ENCODE assay signal across 10 cellular contexts in the genomic region with DNA sequence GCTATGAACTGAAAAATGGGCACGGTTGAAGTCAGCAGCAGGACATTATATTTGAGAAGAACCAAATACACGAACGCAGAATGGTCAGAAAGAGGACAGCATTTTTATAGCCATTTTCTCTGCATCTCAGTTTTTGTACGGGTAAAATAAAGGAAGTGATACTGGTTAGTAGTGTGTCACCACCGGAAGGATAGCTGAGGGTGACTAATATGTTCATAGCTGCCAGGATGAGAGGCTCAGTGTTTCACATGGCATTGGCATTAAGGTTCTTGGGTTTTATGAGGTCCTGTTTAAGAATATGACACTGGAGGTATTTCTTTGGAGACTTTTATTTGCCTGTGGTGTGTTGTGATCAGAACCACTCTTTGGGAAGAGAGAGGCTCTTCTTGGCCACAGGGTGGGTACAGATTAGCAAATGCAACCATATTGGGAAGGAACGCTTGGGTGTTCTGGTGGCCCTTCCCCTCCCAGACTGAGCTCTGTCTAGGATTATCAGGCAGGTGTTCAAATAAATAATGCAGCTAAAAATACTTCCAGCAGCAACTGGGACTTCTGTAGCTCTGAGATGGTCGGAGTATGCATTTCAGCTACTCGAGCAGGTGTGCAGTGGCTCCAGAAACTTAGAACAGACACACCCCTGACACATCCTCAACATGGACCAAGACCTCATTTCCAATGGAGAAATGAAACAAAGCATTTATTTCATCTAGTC.
DNase-seq lines count a peak whose midpoint lies in the region; ATAC-seq and TF ChIP-seq lines count a peak whose summit lies in the region.
"Had no signal": no experiment of that assay in that cellular context is flagged by ENCODE, and none has a peak within 500 bp of the region (broad histone marks: within the 10 kb centered on the region; RNA-seq: fewer than 3 reads in every experiment).

No MANE protein-coding gene starts in this region.

- H3K9me2 ChIP-seq in HCT116 (ENCODE audit: insufficient read depth) = no peaks in the 10 kb centered on the region

- peaks cover 10% of the 10 kb centered on the region for H3K4me1 Mint-ChIP-seq in activated T-helper 2 cell treated with anti-CD3 and anti-CD28 coated beads, Interferon-gamma antibody, Interleukin-2, Interleukin-4, amounts not matched to agents 10 μg/mL and 5 μg/mL and 100 μg/mL, durations not matched to agents 14 hours and 24 hours and 36 hours (ENCODE audit: low read depth)

- TF ChIP-seq POLR2A in HCT116 (IDR thresholded peaks at IDR 0.05; ENCODE audit: borderline replicate concordance, extremely low read depth, insufficient read depth, insufficient read length) (no peak), gastroesophageal sphincter (IDR thresholded peaks at IDR 0.05) (no peak), prostate gland (IDR thresholded peaks at IDR 0.05) (no peak)

- peaks cover 0 to 6% of the 10 kb centered on the region in 2 experiments; a peak in 1 of 4 replicates for H3K4me1 ChIP-seq in HCT116 (ENCODE audit: control insufficient read depth in 1 of 2, insufficient read depth in 2 of 2, low read length in 2 of 2)
- H3K4me1 ChIP-seq in gastroesophageal sphincter = peaks cover 37 to 96% (median 43%) of the 10 kb centered on the region in 3 donors
- H3K4me1 ChIP-seq in prostate gland (replicated peaks) = peaks cover 6% of the 10 kb centered on the region

- RAD21 ChIA-PET in HCT116 (lab: Charles Lee; ENCODE audit: low non-redundant PET in 1 of 2, low total read pairs in 2 of 2, uncharacterized antibody in 2 of 2, unreplicated experiment in 2 of 2) = no interaction called here

- ATAC-seq in HCT116 (no peak), gastroesophageal sphincter (no peak)

- H3K4me3 ChIP-seq in GM12864 (ENCODE audit: low read depth, low read length) (no peak overlapping the region), HCT116 (replicated peaks in 1 of 2; ENCODE audit: low read depth in 1 of 2, low read length in 2 of 2) (no peak overlapping the region), gastroesophageal sphincter (no peak overlapping the region), prostate gland (no peak overlapping the region)
- H3K4me3 ChIP-seq: heart right ventricle had no signal

- DNase-seq in GM12864 (ENCODE audit: low read depth) = peak; percentile 12
- DNase-seq in HCT116 (ENCODE audit: low read depth, low spot score) = no peak
- DNase-seq in NCI-H146 treated with DMSO at 0.1 percent for 48 hours (lab: John Stamatoyannopoulos, UW; ENCODE audit: unreplicated experiment) = peak; percentile 58
- DNase-seq in dermis blood vessel endothelial cell = no peak
- DNase-seq in prostate gland (ENCODE audit: low spot score) = no peak
- no peak for DNase-seq in activated T-helper 2 cell treated with anti-CD3 and anti-CD28 coated beads, Interferon-gamma antibody, Interleukin-2, Interleukin-4, amounts not matched to agents 10 μg/mL and 5 μg/mL and 100 μg/mL, durations not matched to agents 14 hours and 24 hours and 36 hours (ENCODE audit: low spot score)
- DNase-seq in NCI-H187 (lab: John Stamatoyannopoulos, UW) = no peak
- DNase-seq: heart right ventricle, WERI-Rb-1 had no signal

- no peaks in the 10 kb centered on the region for H3K79me2 ChIP-seq in HCT116 (ENCODE audit: insufficient read depth, low read length)

- CTCF ChIA-PET in HCT116 (lab: Charles Lee) = no interaction called here

- H3K27ac ChIP-seq in HCT116 (ENCODE audit: low read depth, low read length) (no peak overlapping the region), gastroesophageal sphincter (peak overlapping the region in 3 of 4 donors; percentile 11 to 36 (median 33)), prostate gland (no peak overlapping the region)
- H3K27ac ChIP-seq: WERI-Rb-1 had no signal

- H3K36me3 ChIP-seq in HCT116 (ENCODE audit: control insufficient read depth in 1 of 2, insufficient read depth in 2 of 2, low read length in 2 of 2) = no peaks in the 10 kb centered on the region
- H3K36me3 ChIP-seq in gastroesophageal sphincter = no peaks in the 10 kb centered on the region
- H3K36me3 ChIP-seq in prostate gland = no peaks in the 10 kb centered on the region
- H3K36me3 ChIP-seq: heart right ventricle, WERI-Rb-1 had no signal

- no TSS peak for BruUV-seq in HCT116 (replicated peaks; lab: Mats Ljungman, UMichigan)

- 0 out of 2 replicates have a peak overlapping the region, but pooled peaks have one; percentile 13 for H3K4me2 ChIP-seq in HCT116 (ENCODE audit: low read length)

- no peak for TF ChIP-seq RAD21 in HCT116 (IDR thresholded peaks at IDR 0.05; ENCODE audit: low read depth)

- no peak overlapping the region for H3K9ac ChIP-seq in HCT116 (ENCODE audit: low read length)

- H3K4me3 Mint-ChIP-seq in activated T-helper 2 cell treated with anti-CD3 and anti-CD28 coated beads, Interferon-gamma antibody, Interleukin-2, Interleukin-4, amounts not matched to agents 10 μg/mL and 5 μg/mL and 100 μg/mL, durations not matched to agents 14 hours and 24 hours and 36 hours (ENCODE audit: low read depth) = no peak overlapping the region

- no peak overlapping the region for H3K27ac Mint-ChIP-seq in activated T-helper 2 cell treated with anti-CD3 and anti-CD28 coated beads, Interferon-gamma antibody, Interleukin-2, Interleukin-4, amounts not matched to agents 10 μg/mL and 5 μg/mL and 100 μg/mL, durations not matched to agents 14 hours and 24 hours and 36 hours

- H3K27me3 ChIP-seq in HCT116 (ENCODE audit: insufficient read depth, low read length) (no peaks in the 10 kb centered on the region), gastroesophageal sphincter (no peaks in the 10 kb centered on the region), prostate gland (replicated peaks; ENCODE audit: insufficient read depth) (no peaks in the 10 kb centered on the region)

- peaks cover 4% of the 10 kb centered on the region for H3K9me3 Mint-ChIP-seq in activated T-helper 2 cell treated with anti-CD3 and anti-CD28 coated beads, Interferon-gamma antibody, Interleukin-2, Interleukin-4, amounts not matched to agents 10 μg/mL and 5 μg/mL and 100 μg/mL, durations not matched to agents 14 hours and 24 hours and 36 hours

- no peaks in the 10 kb centered on the region for H3K9me3 ChIP-seq in HCT116 (ENCODE audit: control insufficient read depth in 1 of 2, insufficient read depth in 1 of 2, low read depth in 1 of 2, low read length in 2 of 2)
- H3K9me3 ChIP-seq in gastroesophageal sphincter = no peaks in the 10 kb centered on the region
- H3K9me3 ChIP-seq in prostate gland = no peaks in the 10 kb centered on the region
- H3K9me3 ChIP-seq: heart right ventricle had no signal

- no peaks in the 10 kb centered on the region for H4K20me1 ChIP-seq in HCT116 (ENCODE audit: insufficient read depth)

- H3K27me3 Mint-ChIP-seq in activated T-helper 2 cell treated with anti-CD3 and anti-CD28 coated beads, Interferon-gamma antibody, Interleukin-2, Interleukin-4, amounts not matched to agents 10 μg/mL and 5 μg/mL and 100 μg/mL, durations not matched to agents 14 hours and 24 hours and 36 hours (ENCODE audit: low read depth) = no peaks in the 10 kb centered on the region

- no peak for TF ChIP-seq EP300 in gastroesophageal sphincter (IDR thresholded peaks at IDR 0.05)

- H3K36me3 Mint-ChIP-seq in activated T-helper 2 cell treated with anti-CD3 and anti-CD28 coated beads, Interferon-gamma antibody, Interleukin-2, Interleukin-4, amounts not matched to agents 10 μg/mL and 5 μg/mL and 100 μg/mL, durations not matched to agents 14 hours and 24 hours and 36 hours (ENCODE audit: low read depth) = no peaks in the 10 kb centered on the region

- POLR2A ChIA-PET in HCT116 (lab: Charles Lee) = interaction anchor here (0.5 kb wide), 1 partner anchor 10 kb away, joined by 3 read pairs; no protein-coding TSS in a partner anchor

- intact Hi-C loops in HCT116 (cut with micrococcal nuclease) (no loop called here), prostate gland (cut with DNase I) (no loop called here)
- intact Hi-C loops in activated T-helper 2 cell treated with anti-CD3 and anti-CD28 coated beads, Interferon-gamma antibody, Interleukin-2, Interleukin-4, amounts not matched to agents 10 μg/mL and 5 μg/mL and 100 μg/mL, durations not matched to agents 14 hours and 24 hours and 36 hours (cut with micrococcal nuclease) = no loop called here

- TF ChIP-seq CTCF in GM12864 (IDR thresholded peaks at IDR 0.05; ENCODE audit: low read depth, low read length, missing control alignments) (no peak), HCT116 (IDR thresholded peaks at IDR 0.05 in 2 of 3, conservative IDR thresholded peaks at IDR 0.05 in 1 of 3; ENCODE audit: borderline replicate concordance in 1 of 3, insufficient read depth in 1 of 3, low read depth in 2 of 3, low read length in 2 of 3) (no peak), gastroesophageal sphincter (IDR thresholded peaks at IDR 0.05) (no peak), prostate gland (IDR thresholded peaks at IDR 0.05) (no peak)

- WGBS in gastroesophageal sphincter (ENCODE audit: low coverage in 1 of 2), 2 donors = 65 to 73% methylated on average over 6 to 8 of the region's 8 CpGs
- 76% methylated on average over 8 of the region's 8 CpGs for WGBS in prostate gland

- H2AFZ ChIP-seq in HCT116 (ENCODE audit: low read depth, low read length, poor library complexity, severe bottlenecking) = no peak overlapping the region

TF ChIP-seq in HCT116, 20 proteins besides CTCF, POLR2A, EP300 and RAD21:
- TF ChIP-seq SP1 (IDR thresholded peaks at IDR 0.05; ENCODE audit: low read depth) = no peak
TF ChIP-seq in HCT116: peak in this region for 0.

Comparison
In these comparisons a context has a peak if more than half of its experiments do, and no peak if none do; other contexts are left out.
1. DNase-seq: peak in GM12864 (single experiment) and NCI-H146 treated with DMSO at 0.1 percent for 48 hours (single experiment); none in HCT116 (single experiment), dermis blood vessel endothelial cell (single experiment), prostate gland (single experiment), activated T-helper 2 cell treated with anti-CD3 and anti-CD28 coated beads, Interferon-gamma antibody, Interleukin-2, Interleukin-4, amounts not matched to agents 10 μg/mL and 5 μg/mL and 100 μg/mL, durations not matched to agents 14 hours and 24 hours and 36 hours (single experiment) and NCI-H187 (0 of 2).
2. H3K27ac ChIP-seq: peak in gastroesophageal sphincter (3 of 4); none in HCT116 (single experiment) and prostate gland (0 of 2).